Comparison of ENCODE assay signal across 8 cellular contexts in the genomic region with DNA sequence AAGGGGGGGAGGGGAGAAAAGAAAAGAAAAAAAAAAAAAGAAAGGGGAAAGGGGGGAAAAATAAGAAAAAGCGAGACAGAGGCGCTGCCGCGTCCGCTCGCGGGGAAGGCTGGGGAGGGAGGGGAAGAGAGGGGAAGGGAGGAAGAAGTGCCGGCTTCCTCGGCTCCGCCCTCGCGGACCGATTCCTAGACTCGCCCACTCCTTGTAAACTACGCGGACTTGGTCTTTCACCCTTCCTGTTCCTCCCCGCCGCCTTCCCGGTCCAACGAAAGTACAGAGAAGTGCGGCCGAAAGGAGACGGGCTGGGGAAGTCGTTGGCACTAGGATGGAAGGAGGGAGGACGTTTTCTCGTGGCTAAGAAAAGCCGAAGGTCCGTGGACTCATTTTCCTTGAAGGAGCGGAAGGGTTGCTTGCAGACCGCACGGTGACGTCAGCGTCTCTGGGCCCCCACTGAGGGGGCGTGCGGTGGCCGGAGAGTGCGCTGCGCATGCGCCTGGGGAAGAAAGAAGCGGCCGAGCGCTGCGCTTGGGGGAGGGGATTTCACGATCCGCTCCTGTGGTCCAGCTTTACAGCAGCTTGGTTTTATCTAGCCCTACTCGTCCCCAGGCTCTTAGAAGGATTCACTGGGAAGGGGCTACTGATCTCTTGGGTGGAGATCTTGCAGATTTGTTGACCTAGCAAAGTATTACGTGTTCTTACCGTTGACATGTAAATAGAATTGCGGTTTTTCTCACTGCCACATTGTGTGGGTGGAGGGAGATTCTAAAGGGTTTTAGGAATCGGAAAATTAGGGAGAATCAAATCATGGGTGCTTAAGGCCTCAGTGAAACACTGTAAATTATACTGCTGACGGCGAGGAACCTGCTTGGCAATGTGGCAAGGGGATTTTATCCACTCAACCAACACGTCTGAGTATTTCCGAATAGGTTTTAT. TPM values are rescaled to one million over a fixed set of nuclear protein-coding genes. Genes with fewer than 3 reads are reported as not detected.
DNase-seq lines count a peak whose midpoint lies in the region; ATAC-seq and TF ChIP-seq lines count a peak whose summit lies in the region.

TSS of gene CCNI (minus strand) at position 121 of the 933 bp plus-strand sequence. CDS start 9,627 bp downstream, outside the sequence.

- in situ Hi-C loops in GM23248 (cut with MboI), result no loop called here

- H3K4me2 ChIP-seq in DND-41 (ENCODE audit: insufficient read depth, low read length), result peak within 1 kb of the TSS; percentile 80
- H3K4me2 ChIP-seq in GM23248 (ENCODE audit: unreplicated experiment), result peak within 1 kb of the TSS; percentile 99

- WGBS in GM23248 (ENCODE audit: low coverage in 1 of 2, low lambda C conversion rate in 2 of 2, missing lambda C conversion rate in 2 of 2), 2 experiments, result 1% methylated on average over 41 to 54 of the region's 54 CpGs
- WGBS in esophagus squamous epithelium, 2 donors, result 0% methylated on average over 37 to 53 of the region's 54 CpGs

- H3K4me3 ChIP-seq in DND-41 (ENCODE audit: low read depth in 1 of 2, low read length in 2 of 2) (peak within 1 kb of the TSS; percentile 41 to 97), GM23248 (peak within 1 kb of the TSS; percentile 92), esophagus squamous epithelium (peak within 1 kb of the TSS; percentile 64 to 97 (median 90))

- H3K36me3 ChIP-seq in DND-41 (ENCODE audit: insufficient read depth, low read length) (peaks cover 4% of the 10 kb centered on the region; the same call in 1 of the 2 replicates), GM23248 (ENCODE audit: low read depth) (no peaks in the 10 kb centered on the region), esophagus squamous epithelium (no peaks in the 10 kb centered on the region)

- H3K9ac ChIP-seq in DND-41 (ENCODE audit: low read depth, low read length) (peak within 1 kb of the TSS; percentile 86), GM23248 (peak within 1 kb of the TSS; percentile 99)

- peak; percentile 93 for DNase-seq in DND-41
- peak; percentile 99 for DNase-seq in GM23248
- DNase-seq in Kasumi-1 (lab: John Stamatoyannopoulos, UW), result peak; percentile 90 to 95
- DNase-seq in RKO (ENCODE audit: low spot score), result peak; percentile 94
- DNase-seq in activated T-helper 1 cell treated with Interleukin-2 at 50 U/mL for 16 hours (ENCODE audit: low read depth), result peak; percentile 83
- DNase-seq in esophagus squamous epithelium (lab: John Stamatoyannopoulos, UW), result peak; percentile 73
- DNase-seq in myocyte (ENCODE audit: low read depth), result peak; percentile 98
- peak; percentile 87 to 88 for DNase-seq in stimulated activated CD8-positive, alpha-beta memory T cell treated with anti-CD3 and anti-CD28 coated beads, Interleukin-7, amount 100 ng/mL, for 48 hours (ENCODE audit: extremely low read depth in 1 of 2, low read depth in 1 of 2)

- H3K4me1 ChIP-seq in DND-41 (ENCODE audit: insufficient read depth, low read length), result peaks cover 55% of the 10 kb centered on the region
- peaks cover 32% of the 10 kb centered on the region for H3K4me1 ChIP-seq in GM23248 (ENCODE audit: insufficient read depth)
- peaks cover 24 to 59% (median 30%) of the 10 kb centered on the region in 3 donors for H3K4me1 ChIP-seq in esophagus squamous epithelium

- no peaks in the 10 kb centered on the region for H3K9me2 ChIP-seq in GM23248 (ENCODE audit: insufficient read depth)

- intact Hi-C loops in esophagus squamous epithelium (cut with DNase I), result no loop called here

- H3K79me2 ChIP-seq in DND-41 (ENCODE audit: insufficient read depth, low read length) (peaks cover 69% of the 10 kb centered on the region), GM23248 (ENCODE audit: insufficient read depth) (peaks cover 72% of the 10 kb centered on the region)

- peak within 1 kb of the TSS; percentile 100 for H3K27ac ChIP-seq in DND-41 (ENCODE audit: low read length)
- peak within 1 kb of the TSS; percentile 99 for H3K27ac ChIP-seq in GM23248
- H3K27ac ChIP-seq in esophagus squamous epithelium, result peak within 1 kb of the TSS; percentile 97 to 100 (median 99)

- TF ChIP-seq POLR2A in esophagus squamous epithelium (IDR thresholded peaks at IDR 0.05), result peak in 3 of 4 donors; percentile 25 to 87 (median 37)

- no peaks in the 10 kb centered on the region for H3K9me3 ChIP-seq in DND-41 (ENCODE audit: insufficient read depth, low read length, severe bottlenecking)
- H3K9me3 ChIP-seq in GM23248 (ENCODE audit: low read depth), result no peaks in the 10 kb centered on the region
- H3K9me3 ChIP-seq in esophagus squamous epithelium, result no peaks in the 10 kb centered on the region

- H4K20me1 ChIP-seq in DND-41 (ENCODE audit: insufficient read depth, low read length) (peaks cover 39% of the 10 kb centered on the region), GM23248 (ENCODE audit: insufficient read depth) (peaks cover 17% of the 10 kb centered on the region; the same call in 1 of the 2 replicates)

- H2AFZ ChIP-seq in DND-41 (ENCODE audit: low read depth, low read length), result peak within 1 kb of the TSS; percentile 92
- peak within 1 kb of the TSS; percentile 86 for H2AFZ ChIP-seq in GM23248

- peak; percentile 70 for ATAC-seq in DND-41 (ENCODE audit: insufficient read depth, low read depth)

- no peak for TF ChIP-seq CTCF in DND-41 (IDR thresholded peaks at IDR 0.05; ENCODE audit: borderline replicate concordance, extremely low read depth, low read length, poor library complexity, severe bottlenecking)
- peak in 1 of 6 experiments; percentile 23 for TF ChIP-seq CTCF in esophagus squamous epithelium (IDR thresholded peaks at IDR 0.05)

- peaks cover 34% of the 10 kb centered on the region for H3F3A ChIP-seq in GM23248 (ENCODE audit: insufficient read depth)

- H3K27me3 ChIP-seq in DND-41 (ENCODE audit: insufficient read depth, low read length, poor library complexity), result no peaks in the 10 kb centered on the region
- no peaks in the 10 kb centered on the region for H3K27me3 ChIP-seq in GM23248 (replicated peaks; ENCODE audit: insufficient read depth)
- no peaks in the 10 kb centered on the region for H3K27me3 ChIP-seq in esophagus squamous epithelium

RNA-seq across cellular contexts. Expression of gene CCNI, which starts in this region (rescaled TPM):
- 121 and 125 TPM in 2 replicates for total RNA-seq in GM23248 (2014; rRNA removed; shearing (Covaris generic))
- 158 and 166 TPM in 2 replicates for polyA plus RNA-seq in GM23248 (2016; fragmentation: Nextera tagmentation; extraction: Ambion mirVana)
- 100 to 1,000 TPM; 123 to 282 (median 159) TPM for total RNA-seq in esophagus squamous epithelium
- 202 and 253 TPM in 2 replicates for total RNA-seq in myocyte
- polyA plus RNA-seq in myocyte (2012), result 192 TPM

Comparison
In these comparisons a context has a peak if more than half of its experiments do, and no peak if none do; other contexts are left out.
1. Peak in every context shown above with its lines: DNase-seq, ATAC-seq, H3K4me3 ChIP-seq and H3K27ac ChIP-seq.